In the genomic region with DNA sequence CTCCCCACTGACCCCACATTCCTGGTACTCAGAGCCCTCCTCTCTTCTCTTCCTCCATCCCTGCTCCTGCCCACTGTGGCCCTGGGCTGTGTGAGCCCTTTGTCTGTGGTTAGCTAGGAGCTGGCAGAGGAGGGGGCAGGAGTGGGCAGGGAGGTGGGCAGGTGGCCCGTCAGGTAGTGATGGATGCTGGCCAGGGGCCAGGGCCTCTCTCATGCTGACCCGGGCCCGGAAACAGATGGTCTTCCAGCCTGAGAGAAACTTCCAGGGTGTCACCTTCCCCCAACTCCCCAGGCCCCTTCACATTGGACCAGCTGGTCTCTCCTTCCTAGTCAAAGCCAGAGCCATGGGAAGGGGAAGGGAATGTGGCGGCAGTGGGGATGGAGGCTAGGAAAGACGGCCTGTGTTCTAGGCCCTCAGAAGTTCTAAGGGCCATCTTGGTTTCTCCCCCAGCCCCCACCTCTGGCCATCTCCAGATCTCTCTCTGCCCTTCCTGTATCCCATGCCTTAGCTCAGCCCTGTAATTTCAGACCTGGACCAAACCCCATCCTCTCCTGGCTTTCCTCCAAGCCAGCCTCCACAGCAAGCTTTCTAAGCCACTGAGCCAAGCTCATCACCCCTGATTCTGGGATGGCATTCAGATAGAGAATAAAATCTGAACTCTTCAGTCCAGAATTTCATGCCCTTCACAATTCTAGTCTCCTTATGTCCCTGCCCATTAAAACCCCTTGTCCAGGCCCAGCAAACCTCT, we compare ENCODE assay signal across 29 cellular contexts. TPM values are rescaled to one million over a fixed set of nuclear protein-coding genes. Genes with fewer than 3 reads are reported as not detected.
DNase-seq lines count a peak whose midpoint lies in the region; TF ChIP-seq lines count a peak whose summit lies in the region.
"Had no signal": no experiment of that assay in that cellular context is flagged by ENCODE, and none has a peak within 500 bp of the region (broad histone marks: within the 10 kb centered on the region; RNA-seq: fewer than 3 reads in every experiment).

No MANE protein-coding gene starts in this region.

- TF ChIP-seq CTCF in glutamatergic neuron (IDR thresholded peaks at IDR 0.05; ENCODE audit: partially characterized antibody, unreplicated experiment) (no peak), sigmoid colon (IDR thresholded peaks at IDR 0.05) (no peak), thyroid gland (IDR thresholded peaks at IDR 0.05) (no peak)

- no peak for TF ChIP-seq EP300 in sigmoid colon (IDR thresholded peaks at IDR 0.05)

- 67 to 71% methylated on average over 5 of the region's 5 CpGs for WGBS in sigmoid colon, 2 donors
- WGBS in thyroid gland, 2 donors: 56 to 62% methylated on average over 5 of the region's 5 CpGs

- peaks cover 20% of the 10 kb centered on the region for H3K9me3 Mint-ChIP-seq in glutamatergic neuron (ENCODE audit: unreplicated experiment)
- H3K9me3 Mint-ChIP-seq: dendritic cell treated with granulocyte-macrophage colony-stimulating factor and Interleukin-4, amounts not matched to agents 40 ng/mL and 50 ng/mL, for 4 days; immature natural killer cell; mesothelial cell of epicardium; naive thymus-derived CD4-positive, alpha-beta T cell; stimulated activated memory B cell treated with anti-CD40 and anti-IgM and Interleukin-4, amounts not matched to agents 10 μg/mL and 1 μg/mL and 100 μg/mL, for 72 hours had no signal

- H3K4me1 ChIP-seq in sigmoid colon (no peaks in the 10 kb centered on the region), thyroid gland (no peaks in the 10 kb centered on the region)
- H3K4me1 ChIP-seq: testis, vagina had no signal

- peaks cover 9% of the 10 kb centered on the region for H3K36me3 Mint-ChIP-seq in glutamatergic neuron (ENCODE audit: unreplicated experiment)
- H3K36me3 Mint-ChIP-seq: CD14-positive monocyte; immature natural killer cell; mesothelial cell of epicardium; naive thymus-derived CD4-positive, alpha-beta T cell; stimulated activated memory B cell treated with anti-CD40 and anti-IgM and Interleukin-4, amounts not matched to agents 10 μg/mL and 1 μg/mL and 100 μg/mL, for 72 hours had no signal

- H3K27me3 Mint-ChIP-seq in glutamatergic neuron (ENCODE audit: unreplicated experiment): peaks cover 25% of the 10 kb centered on the region

- peaks cover 39% of the 10 kb centered on the region for H3K4me1 Mint-ChIP-seq in glutamatergic neuron (ENCODE audit: low read depth, unreplicated experiment)
- H3K4me1 Mint-ChIP-seq: CD14-positive monocyte, immature natural killer cell, mesothelial cell of epicardium had no signal

- peak overlapping the region; percentile 67 for H3K27ac Mint-ChIP-seq in glutamatergic neuron (ENCODE audit: unreplicated experiment)
- H3K27ac Mint-ChIP-seq: dendritic cell treated with granulocyte-macrophage colony-stimulating factor and Interleukin-4, amounts not matched to agents 40 ng/mL and 50 ng/mL, for 4 days; immature natural killer cell; mesothelial cell of epicardium; naive thymus-derived CD4-positive, alpha-beta T cell; stimulated activated memory B cell treated with anti-CD40 and anti-IgM and Interleukin-4, amounts not matched to agents 10 μg/mL and 1 μg/mL and 100 μg/mL, for 72 hours had no signal

- H3K27me3 ChIP-seq in H7 (ENCODE audit: control insufficient read depth, insufficient read depth, low read length): peaks cover 30% of the 10 kb centered on the region
- H3K27me3 ChIP-seq in sigmoid colon: peaks cover 0 to 26% (median 14%) of the 10 kb centered on the region in 3 donors
- H3K27me3 ChIP-seq in thyroid gland: peaks cover 4% of the 10 kb centered on the region
- H3K27me3 ChIP-seq: testis, vagina had no signal

- intact Hi-C loops in sigmoid colon (cut with DNase I): loop anchor here (10.0 kb wide), 1 partner anchor 64 kb away; the partner anchor contains the start of gene HCK
- intact Hi-C loops in thyroid gland (cut with DNase I): no loop called here

- no peaks in the 10 kb centered on the region for H3K36me3 ChIP-seq in H7 (replicated peaks; ENCODE audit: control insufficient read depth, insufficient read depth, low read length)
- no peaks in the 10 kb centered on the region for H3K36me3 ChIP-seq in sigmoid colon
- H3K36me3 ChIP-seq in thyroid gland: no peaks in the 10 kb centered on the region
- H3K36me3 ChIP-seq: esophagus squamous epithelium, left lung, vagina had no signal

- peak overlapping the region; percentile 73 for H3K4me3 Mint-ChIP-seq in glutamatergic neuron (ENCODE audit: unreplicated experiment)
- H3K4me3 Mint-ChIP-seq: CD14-positive monocyte; dendritic cell treated with granulocyte-macrophage colony-stimulating factor and Interleukin-4, amounts not matched to agents 40 ng/mL and 50 ng/mL, for 4 days; immature natural killer cell; mesothelial cell of epicardium; naive thymus-derived CD4-positive, alpha-beta T cell; stimulated activated memory B cell treated with anti-CD40 and anti-IgM and Interleukin-4, amounts not matched to agents 10 μg/mL and 1 μg/mL and 100 μg/mL, for 72 hours had no signal

- TF ChIP-seq POLR2A in sigmoid colon (IDR thresholded peaks at IDR 0.05) (no peak), thyroid gland (IDR thresholded peaks at IDR 0.05) (no peak)

- peak; percentile 96 for DNase-seq in DMS 273 (lab: John Stamatoyannopoulos, UW; ENCODE audit: unreplicated experiment)
- DNase-seq in H7: peak; percentile 33
- peak; percentile 99 for DNase-seq in NCI-H524 (lab: John Stamatoyannopoulos, UW)
- no peak for DNase-seq in glutamatergic neuron
- DNase-seq in sigmoid colon: no peak
- DNase-seq in nucleus accumbens (lab: John Stamatoyannopoulos, UW): no peak
- no peak for DNase-seq in thyroid gland
- DNase-seq: activated CD4-positive, alpha-beta T cell treated with anti-CD3 and anti-CD28 coated beads for 48 hours; activated naive CD4-positive, alpha-beta T cell treated with Interleukin-2 at 50 U/mL for 16 hours; activated T-cell treated with anti-CD3 and anti-CD28 coated beads, Interleukin-2, amount 50 U/mL, for 48 hours; amniotic stem cell; Calu3; esophagus squamous epithelium; hippocampal formation; immature natural killer cell; left lung; naive thymus-derived CD4-positive, alpha-beta T cell; NCI-H226; stimulated activated CD4-positive, alpha-beta T cell treated with anti-CD3 and anti-CD28 coated beads, Interleukin-2, amount 100 ng/mL, for 48 hours; T-helper 2 cell; testis had no signal

- H3K4me3 ChIP-seq in H7 (ENCODE audit: insufficient read depth, low read depth, low read length) (no peak overlapping the region), sigmoid colon (no peak overlapping the region), thyroid gland (replicated peaks in 1 of 3) (no peak overlapping the region)
- H3K4me3 ChIP-seq: esophagus squamous epithelium, left lung, testis, vagina had no signal

- no peaks in the 10 kb centered on the region for H3K9me3 ChIP-seq in sigmoid colon
- no peaks in the 10 kb centered on the region for H3K9me3 ChIP-seq in thyroid gland
- H3K9me3 ChIP-seq: esophagus squamous epithelium, left lung, testis, vagina had no signal

- no peak overlapping the region for H3K27ac ChIP-seq in sigmoid colon
- no peak overlapping the region for H3K27ac ChIP-seq in thyroid gland
- H3K27ac ChIP-seq: esophagus squamous epithelium, left lung, testis, vagina had no signal

RNA-seq across cellular contexts. Expression of gene CCM2L, which starts 19.1 kb away (rescaled TPM):
- total RNA-seq in H7 (2014; rRNA removed; shearing (Covaris generic)): 8.3 and 10.6 TPM in 2 replicates
- 6.3 TPM for total RNA-seq in glutamatergic neuron (ENCODE audit: unreplicated experiment)
- total RNA-seq in sigmoid colon: 1 to 10 TPM; 2.3 to 5.8 (median 4.0) TPM
- 1 to 10 TPM in 2 of 3 donors, under 1 TPM in 1; 0.46 to 2.5 (median 1.2) TPM for polyA plus RNA-seq in sigmoid colon
- 10 to 100 TPM in 1 of 4 donors, 1 to 10 TPM in 3; 7.4 to 16.0 (median 9.7) TPM for total RNA-seq in thyroid gland
- total RNA-seq: Calu3; naive thymus-derived CD4-positive, alpha-beta T cell; osteocyte; renal cortical epithelial cell; RPMI7951 had no signal
- polyA plus RNA-seq: CD14-positive monocyte; immature natural killer cell; naive thymus-derived CD4-positive, alpha-beta T cell had no signal

RNA-seq across cellular contexts. Expression of gene XKR7, which starts 23.2 kb away (rescaled TPM):
- total RNA-seq in H7 (2014; rRNA removed; shearing (Covaris generic)): 0.63 and 0.73 TPM in 2 replicates
- total RNA-seq in glutamatergic neuron (ENCODE audit: unreplicated experiment) (284 TPM), sigmoid colon (under 1 TPM in 2 of 4 donors, not detected in 2; under 0.01 to 0.14 TPM), thyroid gland (under 1 TPM in 1 of 4 donors, not detected in 3; 0.10 TPM)
- polyA plus RNA-seq in sigmoid colon: under 1 TPM in 1 of 3 donors, not detected in 2; 0.15 TPM
- total RNA-seq: Calu3, esophagus squamous epithelium, osteocyte, RPMI7951, vagina had no signal
- polyA plus RNA-seq: immature natural killer cell; naive thymus-derived CD4-positive, alpha-beta T cell had no signal

RNA-seq across cellular contexts. Expression of gene PDRG1, which starts 39.3 kb away (rescaled TPM):
- 8.4 and 12.8 TPM in 2 replicates for total RNA-seq in H7 (2014; rRNA removed; shearing (Covaris generic))
- total RNA-seq in glutamatergic neuron (ENCODE audit: unreplicated experiment) (69.5 TPM), sigmoid colon (10 to 100 TPM in 1 of 4 donors, 1 to 10 TPM in 3; 5.0 to 13.7 (median 7.3) TPM), thyroid gland (10 to 100 TPM in 2 of 4 donors, 1 to 10 TPM in 2; 7.3 to 14.9 (median 9.2) TPM)
- polyA plus RNA-seq in sigmoid colon: 10 to 100 TPM; 10.2 to 15.2 (median 12.3) TPM

Comparison
In these comparisons a context has a peak if more than half of its experiments do, and no peak if none do; other contexts are left out.
1. DNase-seq: peak in DMS 273 (single experiment), H7 (single experiment) and NCI-H524 (2 of 2); none in glutamatergic neuron (single experiment), sigmoid colon (single experiment), nucleus accumbens (0 of 56) and thyroid gland (0 of 2).
2. RNA of gene XKR7, which starts 23.2 kb away (total RNA-seq): 284 TPM in glutamatergic neuron (single experiment); 0.63 to 0.73 TPM in H7, 0.10 TPM in thyroid gland and under 0.01 to 0.14 TPM in sigmoid colon; every median in the first group is over 100 times any median in the second.